In the genomic region with DNA sequence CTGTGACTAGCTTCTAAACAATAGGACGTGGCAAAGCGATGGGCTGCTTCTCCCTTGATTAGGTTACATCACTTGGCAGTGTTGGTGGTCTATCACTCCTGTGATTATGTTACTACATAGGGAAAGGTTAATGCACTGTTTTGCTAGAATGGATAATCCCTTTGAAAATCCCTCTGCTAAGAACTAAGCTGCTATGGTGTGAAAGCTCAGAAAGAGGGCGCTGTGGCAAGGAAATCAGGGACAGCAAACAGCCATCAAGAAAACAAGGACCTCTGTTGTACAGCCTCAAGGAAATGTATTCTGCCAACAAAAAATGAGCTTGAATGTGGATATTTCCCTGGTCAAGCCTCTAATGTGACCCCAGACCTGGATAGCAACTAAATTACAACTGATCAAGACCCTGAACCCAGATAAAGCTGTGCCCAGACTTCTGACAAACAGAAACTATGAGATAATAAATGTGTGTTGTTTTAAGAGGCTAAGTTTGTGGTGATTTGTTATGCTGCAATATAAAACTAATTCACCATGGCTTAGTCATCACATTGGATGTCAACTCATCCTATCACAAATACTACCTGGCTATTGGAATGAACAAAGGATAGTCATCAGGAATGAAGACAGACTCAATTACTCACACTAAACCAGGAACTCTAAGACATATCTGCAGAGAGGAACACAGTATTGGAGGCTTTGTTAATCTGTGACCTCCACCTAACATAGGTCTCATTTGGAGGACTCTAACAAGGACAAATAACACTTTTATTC, we compare ENCODE assay signal across 9 cellular contexts.
DNase-seq lines count a peak whose midpoint lies in the region; ATAC-seq and TF ChIP-seq lines count a peak whose summit lies in the region.
"Had no signal": no experiment of that assay in that cellular context is flagged by ENCODE, and none has a peak within 500 bp of the region (broad histone marks: within the 10 kb centered on the region; RNA-seq: fewer than 3 reads in every experiment).

No MANE protein-coding gene starts in this region.

- no peaks in the 10 kb centered on the region for H3K36me3 ChIP-seq in breast epithelium
- H3K36me3 ChIP-seq in thoracic aorta, result no peaks in the 10 kb centered on the region

- H3K4me3 ChIP-seq in breast epithelium, result no peak overlapping the region
- H3K4me3 ChIP-seq in fibroblast of villous mesenchyme (ENCODE audit: low read depth, low read length), result no peak overlapping the region
- no peak overlapping the region for H3K4me3 ChIP-seq in thoracic aorta

- H3K27ac ChIP-seq in breast epithelium (no peak overlapping the region), thoracic aorta (no peak overlapping the region)

- POLR2A ChIA-PET in MCF 10A (lab: Yijun Ruan, JAX), result no interaction called here

- H3K4me3 Mint-ChIP-seq in MCF 10A (ENCODE audit: unreplicated experiment), result no peak overlapping the region
- no peak overlapping the region for H3K4me3 Mint-ChIP-seq in activated CD4-positive, alpha-beta T cell treated with anti-CD3 and anti-CD28 coated beads, Interleukin-2, amount 10 ng/mL, durations not matched to agents 24 days and 14 days

- H3K9me3 ChIP-seq in breast epithelium (no peaks in the 10 kb centered on the region), thoracic aorta (no peaks in the 10 kb centered on the region)

- no TSS peak for BruUV-seq in MCF 10A (replicated peaks; lab: Mats Ljungman, UMichigan)

- no peaks in the 10 kb centered on the region for H3K27me3 Mint-ChIP-seq in MCF 10A (ENCODE audit: insufficient read depth, unreplicated experiment)
- H3K27me3 Mint-ChIP-seq in activated CD4-positive, alpha-beta T cell treated with anti-CD3 and anti-CD28 coated beads, Interleukin-2, amount 10 ng/mL, durations not matched to agents 24 days and 14 days, result no peaks in the 10 kb centered on the region

- H3K27me3 ChIP-seq in breast epithelium, result no peaks in the 10 kb centered on the region
- H3K27me3 ChIP-seq in thoracic aorta (replicated peaks; ENCODE audit: insufficient read depth), result no peaks in the 10 kb centered on the region

- TF ChIP-seq CTCF in MCF 10A (IDR thresholded peaks at IDR 0.05; ENCODE audit: unreplicated experiment), result peak; percentile 4
- TF ChIP-seq CTCF in breast epithelium (IDR thresholded peaks at IDR 0.05), result peak in 1 of 3 donors; percentile 28
- TF ChIP-seq CTCF in fibroblast of villous mesenchyme (IDR thresholded peaks at IDR 0.05; ENCODE audit: insufficient read depth, low read depth, low read length), result peak; percentile 62
- no peak for TF ChIP-seq CTCF in thoracic aorta (IDR thresholded peaks at IDR 0.05)

- TF ChIP-seq POLR2A in breast epithelium (IDR thresholded peaks at IDR 0.05), result no peak

- no peak overlapping the region for H3K27ac Mint-ChIP-seq in MCF 10A (ENCODE audit: low read depth, unreplicated experiment)
- H3K27ac Mint-ChIP-seq in activated CD4-positive, alpha-beta T cell treated with anti-CD3 and anti-CD28 coated beads, Interleukin-2, amount 10 ng/mL, durations not matched to agents 24 days and 14 days, result no peak overlapping the region

- DNase-seq in MCF 10A (ENCODE audit: unreplicated experiment) (peak; percentile 45), breast epithelium (ENCODE audit: low spot score in 2 of 2) (no peak), OCI-M1 (lab: John Stamatoyannopoulos, UW) (peak; percentile 61), fibroblast of villous mesenchyme (ENCODE audit: low read depth) (peak; percentile 29), thoracic aorta (ENCODE audit: low spot score) (no peak), activated gamma-delta T cell treated with Interleukin-2 at 50 U/mL for 16 hours (no peak)
- no peak for DNase-seq in effector CD8-positive, alpha-beta T cell (lab: John Stamatoyannopoulos, UW)
- no peak for DNase-seq in activated CD4-positive, alpha-beta T cell treated with anti-CD3 and anti-CD28 coated beads, Interleukin-2, amount 10 ng/mL, durations not matched to agents 24 days and 14 days
- DNase-seq: NCI-H446 treated with DMSO at 0.1 percent for 48 hours had no signal

- H3K9me3 Mint-ChIP-seq in MCF 10A (ENCODE audit: unreplicated experiment), result no peaks in the 10 kb centered on the region
- H3K9me3 Mint-ChIP-seq in activated CD4-positive, alpha-beta T cell treated with anti-CD3 and anti-CD28 coated beads, Interleukin-2, amount 10 ng/mL, durations not matched to agents 24 days and 14 days, result no peaks in the 10 kb centered on the region

- no peaks in the 10 kb centered on the region for H3K36me3 Mint-ChIP-seq in MCF 10A (ENCODE audit: insufficient read depth, unreplicated experiment)
- H3K36me3 Mint-ChIP-seq in activated CD4-positive, alpha-beta T cell treated with anti-CD3 and anti-CD28 coated beads, Interleukin-2, amount 10 ng/mL, durations not matched to agents 24 days and 14 days (ENCODE audit: low read depth), result no peaks in the 10 kb centered on the region

- H3K4me1 ChIP-seq in breast epithelium (no peaks in the 10 kb centered on the region), thoracic aorta (ENCODE audit: control insufficient read depth in 1 of 2, low read depth in 2 of 2) (no peaks in the 10 kb centered on the region)

- no peaks in the 10 kb centered on the region for H3K4me1 Mint-ChIP-seq in MCF 10A (ENCODE audit: insufficient read depth, unreplicated experiment)
- H3K4me1 Mint-ChIP-seq in activated CD4-positive, alpha-beta T cell treated with anti-CD3 and anti-CD28 coated beads, Interleukin-2, amount 10 ng/mL, durations not matched to agents 24 days and 14 days, result no peaks in the 10 kb centered on the region

- ATAC-seq in thoracic aorta (ENCODE audit: insufficient number of reproducible peaks, low FRiP score, low read depth), result peak; percentile 55

- intact Hi-C loops in MCF 10A (cut with micrococcal nuclease) (no loop called here), breast epithelium (cut with DNase I; ENCODE audit: low total_unique reads) (no loop called here)
- intact Hi-C loops in activated CD4-positive, alpha-beta T cell treated with anti-CD3 and anti-CD28 coated beads, Interleukin-2, amount 10 ng/mL, durations not matched to agents 24 days and 14 days (cut with micrococcal nuclease), result no loop called here

- CTCF ChIA-PET in MCF 10A (lab: Yijun Ruan, JAX), result interaction anchor here (0.5 to 2.0 kb wide), 8 partner anchors 10 to 1680 kb away, joined by 3 to 6 read pairs (median 4); no protein-coding TSS in a partner anchor

Comparison
In these comparisons a context has a peak if more than half of its experiments do, and no peak if none do; other contexts are left out.
1. DNase-seq: peak in MCF 10A (single experiment), OCI-M1 (single experiment) and fibroblast of villous mesenchyme (single experiment); none in breast epithelium (0 of 2), thoracic aorta (single experiment), effector CD8-positive, alpha-beta T cell (single experiment), activated gamma-delta T cell treated with Interleukin-2 at 50 U/mL for 16 hours (single experiment) and activated CD4-positive, alpha-beta T cell treated with anti-CD3 and anti-CD28 coated beads, Interleukin-2, amount 10 ng/mL, durations not matched to agents 24 days and 14 days (single experiment).